21 cellular contexts compared by ENCODE assay signal in genomic region chr10:69884686-69885085, GRCh38.
DNase-seq lines count a peak whose midpoint lies in the region; ATAC-seq and TF ChIP-seq lines count a peak whose summit lies in the region.
"Had no signal": no experiment of that assay in that cellular context is flagged by ENCODE, and none has a peak within 500 bp of the region (broad histone marks: within the 10 kb centered on the region; RNA-seq: fewer than 3 reads in every experiment).

No MANE protein-coding gene starts in this region.

- DNase-seq in cerebellar cortex (ENCODE audit: low spot score) = peak; percentile 42
- DNase-seq in fibroblast of pulmonary artery (ENCODE audit: low read depth) = peak; percentile 59
- DNase-seq in midbrain (lab: John Stamatoyannopoulos, UW) = peak; percentile 41
- no peak for DNase-seq in stimulated activated naive CD4-positive, alpha-beta T cell (lab: John Stamatoyannopoulos, UW)
- DNase-seq: CD8-positive, alpha-beta T cell; DMS 273 treated with DMSO at 0.1 percent for 48 hours; DMS79; GF-D8; NCI-H1048; NCI-H1417; NCI-H1694; NCI-H2029 treated with DMSO at 0.1 percent for 48 hours; NCI-H446 treated with DMSO at 0.1 percent for 48 hours; NCI-H526; RPMI8226 had no signal

- no peak for ATAC-seq in GM21381 (IDR thresholded peaks at IDR 0.05; ENCODE audit: unreplicated experiment)
- ATAC-seq in activated CD4-positive, CD25-positive, alpha-beta regulatory T cell treated with anti-CD3 and anti-CD28 coated beads, Interleukin-2, amount 50 U/mL, for 24 hours = no peak
- ATAC-seq: CD8-positive, alpha-beta T cell had no signal

- no peak overlapping the region for H3K4me3 ChIP-seq in fibroblast of pulmonary artery (replicated peaks; ENCODE audit: low read depth, low read length)
- H3K4me3 ChIP-seq: SJSA1 had no signal

- peak overlapping the region; percentile 38 for H3K27ac ChIP-seq in temporal lobe (ENCODE audit: low read depth, low read length)
- H3K27ac ChIP-seq: C4-2B, HL-60, SJSA1 had no signal

- TF ChIP-seq CTCF in fibroblast of pulmonary artery (IDR thresholded peaks at IDR 0.05; ENCODE audit: low read length, missing control alignments) = no peak

Comparison
In these comparisons a context has a peak if more than half of its experiments do, and no peak if none do; other contexts are left out.
1. DNase-seq: peak in cerebellar cortex (single experiment), fibroblast of pulmonary artery (single experiment) and midbrain (single experiment); none in stimulated activated naive CD4-positive, alpha-beta T cell (0 of 6).